17 cellular contexts compared by ENCODE assay signal in the genomic region with DNA sequence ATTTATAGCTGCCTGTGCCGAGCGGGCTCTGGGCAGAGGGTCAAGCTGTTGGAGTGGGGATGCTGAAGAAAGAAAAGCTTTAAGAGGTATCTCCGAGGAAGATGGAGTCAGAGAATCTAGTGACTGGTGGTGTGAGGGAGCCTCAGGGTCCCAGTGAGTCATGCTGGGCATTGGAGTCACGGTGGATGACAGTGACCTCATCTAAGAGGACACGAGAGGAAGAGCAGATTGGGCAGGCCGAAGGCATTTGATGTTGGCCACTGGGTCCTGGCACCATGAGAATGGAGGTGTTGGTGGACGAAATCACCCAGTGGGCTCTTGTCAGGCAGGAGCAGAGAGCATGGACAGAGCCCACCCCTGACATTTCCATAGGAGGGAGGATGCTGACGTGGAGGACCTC.
A peak's percentile ranks its signal among the peaks of the same experiment; 100 is the strongest.
DNase-seq lines count a peak whose midpoint lies in the region; ATAC-seq and TF ChIP-seq lines count a peak whose summit lies in the region.
"Had no signal": no experiment of that assay in that cellular context is flagged by ENCODE, and none has a peak within 500 bp of the region (broad histone marks: within the 10 kb centered on the region; RNA-seq: fewer than 3 reads in every experiment).

No MANE protein-coding gene starts in this region.

- no peak for TF ChIP-seq CTCF in A673 (conservative IDR thresholded peaks at IDR 0.05; ENCODE audit: low read depth, low read length)
- TF ChIP-seq CTCF in osteoblast (IDR thresholded peaks at IDR 0.05; ENCODE audit: extremely low read depth, low read depth, low read length) = no peak
- no peak for TF ChIP-seq CTCF in lower leg skin (IDR thresholded peaks at IDR 0.05)

- H3K27me3 Mint-ChIP-seq in dendritic cell treated with granulocyte-macrophage colony-stimulating factor and Interleukin-4, amounts not matched to agents 40 ng/mL and 50 ng/mL, for 4 days = no peaks in the 10 kb centered on the region
- H3K27me3 Mint-ChIP-seq: central memory CD8-positive, alpha-beta T cell had no signal

- BruUV-seq in A673 (replicated peaks; lab: Mats Ljungman, UMichigan) = no TSS peak

- no peak overlapping the region for H2AFZ ChIP-seq in osteoblast (ENCODE audit: low read length)

- peak overlapping the region; percentile 67 for H3K4me2 ChIP-seq in osteoblast (ENCODE audit: insufficient read depth, low read length)

- 82 to 84% methylated on average over 8 of the region's 8 CpGs for WGBS in lower leg skin, 2 donors

- H3K36me3 ChIP-seq in A673 (ENCODE audit: insufficient read depth, low read length, poor library complexity, severe bottlenecking) (no peaks in the 10 kb centered on the region), MG63 (peaks cover 4% of the 10 kb centered on the region; the same call in 1 of the 2 replicates), osteoblast (ENCODE audit: insufficient read depth, low read length) (no peaks in the 10 kb centered on the region)
- H3K36me3 ChIP-seq: right lobe of liver had no signal

- H3K9me3 ChIP-seq in A673 (ENCODE audit: low read depth, low read length, poor library complexity, severe bottlenecking) (peaks cover 11% of the 10 kb centered on the region), MG63 (peaks cover 18% of the 10 kb centered on the region), osteoblast (ENCODE audit: low read depth, low read length) (peaks cover 6% of the 10 kb centered on the region)
- H3K9me3 ChIP-seq: right lobe of liver had no signal

- DNase-seq in A673 (ENCODE audit: low spot score) (no peak), MG63 (peak; percentile 31), osteoblast (ENCODE audit: insufficient read length, low spot score, missing footprints) (no peak), OCI-M1 (lab: John Stamatoyannopoulos, UW) (no peak), lower leg skin (ENCODE audit: low spot score in 2 of 2) (no peak)
- DNase-seq: erythroblast, Kasumi-1, natural killer cell, NCI-H2029, SHP77 had no signal

- H3K9me3 Mint-ChIP-seq in dendritic cell treated with granulocyte-macrophage colony-stimulating factor and Interleukin-4, amounts not matched to agents 40 ng/mL and 50 ng/mL, for 4 days = peaks cover 15% of the 10 kb centered on the region

- CTCF ChIA-PET in A673 (lab: Charles Lee) = no interaction called here

- H3K27ac ChIP-seq in A673 (ENCODE audit: low read depth, low read length, poor library complexity, severe bottlenecking) (peak overlapping the region; percentile 66), osteoblast (ENCODE audit: low read depth, low read length) (peak overlapping the region; percentile 83)
- H3K27ac ChIP-seq: HL-60 had no signal

- H4K20me1 ChIP-seq in osteoblast (ENCODE audit: insufficient read depth, low read length) = peaks cover 42% of the 10 kb centered on the region

- no peak for ATAC-seq in GM21515 (IDR thresholded peaks at IDR 0.05; ENCODE audit: unreplicated experiment)
- ATAC-seq in HG03354 (IDR thresholded peaks at IDR 0.05; ENCODE audit: poor library complexity, severe bottlenecking, unreplicated experiment) = no peak
- ATAC-seq: HCT116, natural killer cell had no signal

- no peak for TF ChIP-seq POLR2A in lower leg skin (IDR thresholded peaks at IDR 0.05)

- H3K79me2 ChIP-seq in osteoblast (ENCODE audit: insufficient read depth, low read length) = peaks cover 42% of the 10 kb centered on the region

- POLR2A ChIA-PET in A673 (lab: Charles Lee; ENCODE audit: low non-redundant PET) = no interaction called here

- intact Hi-C loops in A673 (cut with micrococcal nuclease; ENCODE audit: unreplicated experiment) (no loop called here), lower leg skin (cut with DNase I; ENCODE audit: low total_unique reads) (no loop called here)
- intact Hi-C loops in dendritic cell treated with granulocyte-macrophage colony-stimulating factor and Interleukin-4, amounts not matched to agents 40 ng/mL and 50 ng/mL, for 4 days (cut with micrococcal nuclease) = no loop called here

- no peak overlapping the region for H3K4me3 ChIP-seq in A673 (ENCODE audit: low read depth, low read length, poor library complexity, severe bottlenecking)
- H3K4me3 ChIP-seq in MG63 = no peak overlapping the region
- no peak overlapping the region for H3K4me3 ChIP-seq in osteoblast (ENCODE audit: insufficient read depth, low read length)
- no peak overlapping the region for H3K4me3 ChIP-seq in lower leg skin (ENCODE audit: low read depth, poor library complexity, severe bottlenecking)
- H3K4me3 ChIP-seq: right lobe of liver had no signal

- no peaks in the 10 kb centered on the region for H3K27me3 ChIP-seq in A673 (replicated peaks; ENCODE audit: insufficient read depth, low read depth, low read length, poor library complexity)
- no peaks in the 10 kb centered on the region for H3K27me3 ChIP-seq in MG63
- no peaks in the 10 kb centered on the region for H3K27me3 ChIP-seq in osteoblast (ENCODE audit: insufficient read depth, low read length)
- H3K27me3 ChIP-seq: right lobe of liver had no signal

- H3K4me1 Mint-ChIP-seq in dendritic cell treated with granulocyte-macrophage colony-stimulating factor and Interleukin-4, amounts not matched to agents 40 ng/mL and 50 ng/mL, for 4 days (ENCODE audit: low read depth) = peaks cover 72% of the 10 kb centered on the region

- peak overlapping the region; percentile 56 for H3K27ac Mint-ChIP-seq in dendritic cell treated with granulocyte-macrophage colony-stimulating factor and Interleukin-4, amounts not matched to agents 40 ng/mL and 50 ng/mL, for 4 days
- H3K27ac Mint-ChIP-seq: natural killer cell had no signal

- H3K4me3 Mint-ChIP-seq in dendritic cell treated with granulocyte-macrophage colony-stimulating factor and Interleukin-4, amounts not matched to agents 40 ng/mL and 50 ng/mL, for 4 days = no peak overlapping the region
- H3K4me3 Mint-ChIP-seq: central memory CD8-positive, alpha-beta T cell; natural killer cell had no signal

- H3K36me3 Mint-ChIP-seq in dendritic cell treated with granulocyte-macrophage colony-stimulating factor and Interleukin-4, amounts not matched to agents 40 ng/mL and 50 ng/mL, for 4 days (ENCODE audit: low read depth) = peaks cover 86% of the 10 kb centered on the region

- H3K4me1 ChIP-seq in A673 (ENCODE audit: insufficient read depth, low read length, poor library complexity, severe bottlenecking) (peaks cover 32% of the 10 kb centered on the region), osteoblast (ENCODE audit: insufficient read depth, low read length) (peaks cover 28% of the 10 kb centered on the region)
